ENCODE assay signal across 8 cellular contexts in genomic region chr17:64847504-64848466, GRCh38.
A peak's percentile ranks its signal among the peaks of the same experiment; 100 is the strongest.
DNase-seq lines count a peak whose midpoint lies in the region; TF ChIP-seq lines count a peak whose summit lies in the region.
"Not testable (repeated sequence)": the region's sequence is repeated elsewhere in the genome, so short reads cannot be mapped to it uniquely, and the experiment has no call there.

No MANE protein-coding gene starts in this region.

- DNase-seq in AG20443 (ENCODE audit: low spot score) (peak; percentile 40), H4 (ENCODE audit: low spot score) (peak; percentile 42), NCI-H345 (lab: John Stamatoyannopoulos, UW) (peak; percentile 58), UCSD-AML1 (lab: John Stamatoyannopoulos, UW; ENCODE audit: unreplicated experiment) (peak; percentile 78), fibroblast of the aortic adventitia (ENCODE audit: low read depth) (peak; percentile 44), mucosa of gallbladder (ENCODE audit: low spot score) (peak; percentile 74)
- DNase-seq in activated naive CD4-positive, alpha-beta T cell treated with anti-CD3 and anti-CD28 coated beads, Interleukin-2, amount 50 U/mL, for 16 hours: peak; percentile 77
- peak; percentile 54 to 66 (median 62) for DNase-seq in stimulated activated CD4-positive, alpha-beta T cell treated with anti-CD3 and anti-CD28 coated beads, TNF-alpha, amount 100 ng/mL, for 4 hours (ENCODE audit: low read depth in 3 of 3)

- H3K4me3 ChIP-seq in fibroblast of the aortic adventitia (ENCODE audit: low read depth, low read length): not testable (repeated sequence)

- peak; percentile 55 for TF ChIP-seq CTCF in fibroblast of the aortic adventitia (IDR thresholded peaks at IDR 0.05; ENCODE audit: insufficient read depth, low read length)
